14 cellular contexts compared by ENCODE assay signal in genomic region chr13:87777395-87777794, GRCh38.
A peak's percentile ranks its signal among the peaks of the same experiment; 100 is the strongest.
DNase-seq lines count a peak whose midpoint lies in the region; ATAC-seq and TF ChIP-seq lines count a peak whose summit lies in the region.
"Had no signal": no experiment of that assay in that cellular context is flagged by ENCODE, and none has a peak within 500 bp of the region (broad histone marks: within the 10 kb centered on the region; RNA-seq: fewer than 3 reads in every experiment).

No MANE protein-coding gene starts in this region.

- TF ChIP-seq CTCF in HCT116 (IDR thresholded peaks at IDR 0.05 in 2 of 3, conservative IDR thresholded peaks at IDR 0.05 in 1 of 3; ENCODE audit: borderline replicate concordance in 1 of 3, insufficient read depth in 1 of 3, low read depth in 2 of 3, low read length in 2 of 3) (peak in 1 of 3 experiments; percentile 17; a peak in 1 of 6 replicates), GM10248 (IDR thresholded peaks at IDR 0.05; ENCODE audit: control extremely low read depth, extremely low read depth, low read depth, missing control alignments) (no peak)

- no peaks in the 10 kb centered on the region for H3K9me2 ChIP-seq in HCT116 (ENCODE audit: insufficient read depth)

- no peak for TF ChIP-seq RAD21 in HCT116 (IDR thresholded peaks at IDR 0.05; ENCODE audit: low read depth)

- H4K20me1 ChIP-seq in HCT116 (ENCODE audit: insufficient read depth) = no peaks in the 10 kb centered on the region

- H3K27ac ChIP-seq in HCT116 (ENCODE audit: low read depth, low read length) = no peak overlapping the region
- H3K27ac ChIP-seq: epithelial cell of prostate, heart right ventricle had no signal

- RAD21 ChIA-PET in HCT116 (lab: Charles Lee; ENCODE audit: low non-redundant PET in 1 of 2, low total read pairs in 2 of 2, uncharacterized antibody in 2 of 2, unreplicated experiment in 2 of 2) = no interaction called here

- no peaks in the 10 kb centered on the region for H3K27me3 ChIP-seq in HCT116 (ENCODE audit: insufficient read depth, low read length)

- no peaks in the 10 kb centered on the region for H3K36me3 ChIP-seq in HCT116 (ENCODE audit: control insufficient read depth in 1 of 2, insufficient read depth in 2 of 2, low read length in 2 of 2)
- H3K36me3 ChIP-seq: heart right ventricle had no signal

- H3K4me1 ChIP-seq in HCT116 (ENCODE audit: control insufficient read depth in 1 of 2, insufficient read depth in 2 of 2, low read length in 2 of 2) = no peaks in the 10 kb centered on the region
- H3K4me1 ChIP-seq: heart right ventricle had no signal

- no peak overlapping the region for H3K4me2 ChIP-seq in HCT116 (ENCODE audit: low read length)

- peak; percentile 27 for DNase-seq in ACHN
- DNase-seq in HCT116 (ENCODE audit: low read depth, low spot score) = no peak
- DNase-seq in RPMI8226 = peak; percentile 68
- DNase-seq in fibroblast of gingiva (ENCODE audit: low read depth) = peak; percentile 15
- no peak for DNase-seq in UCSD-AML1 (lab: John Stamatoyannopoulos, UW; ENCODE audit: unreplicated experiment)
- no peak for DNase-seq in GM10248 (ENCODE audit: extremely low spot score)
- no peak for DNase-seq in NCI-H2196 (lab: John Stamatoyannopoulos, UW; ENCODE audit: unreplicated experiment)
- DNase-seq: activated CD4-positive, alpha-beta T cell treated with anti-CD3 and anti-CD28 coated beads for 4 hours; cerebellar nuclear complex; DMS153; heart right ventricle; substantia nigra had no signal

- TF ChIP-seq POLR2A in HCT116 (IDR thresholded peaks at IDR 0.05; ENCODE audit: borderline replicate concordance, extremely low read depth, insufficient read depth, insufficient read length) = no peak

- no peak overlapping the region for H3K9ac ChIP-seq in HCT116 (ENCODE audit: low read length)

- ATAC-seq in HCT116 (no peak), GM21528 (IDR thresholded peaks at IDR 0.05; ENCODE audit: low FRiP score, unreplicated experiment) (no peak)
- ATAC-seq: heart right ventricle had no signal

- H3K9me3 ChIP-seq in HCT116 (ENCODE audit: control insufficient read depth in 1 of 2, insufficient read depth in 1 of 2, low read depth in 1 of 2, low read length in 2 of 2) = no peaks in the 10 kb centered on the region
- H3K9me3 ChIP-seq: heart right ventricle had no signal

- in situ Hi-C loops in ACHN (cut with HindIII; ENCODE audit: low pct_ligation_motif_present, low pct_unique_long_range_greater_than_20kb, low sequenced_read_pairs) = no loop called here

- POLR2A ChIA-PET in HCT116 (lab: Charles Lee) (no interaction called here), GM10248 (lab: Yijun Ruan, JAX) (no interaction called here)

- H3K4me3 ChIP-seq in HCT116 (replicated peaks in 1 of 2; ENCODE audit: low read depth in 1 of 2, low read length in 2 of 2) = no peak overlapping the region
- H3K4me3 ChIP-seq: heart right ventricle had no signal

- H3K79me2 ChIP-seq in HCT116 (ENCODE audit: insufficient read depth, low read length) = no peaks in the 10 kb centered on the region

- intact Hi-C loops in HCT116 (cut with micrococcal nuclease) = no loop called here

- CTCF ChIA-PET in HCT116 (lab: Charles Lee) = no interaction called here
- CTCF ChIA-PET in GM10248 (lab: Yijun Ruan, JAX) = no interaction called here

- no TSS peak for BruUV-seq in HCT116 (replicated peaks; lab: Mats Ljungman, UMichigan)

- no peak overlapping the region for H2AFZ ChIP-seq in HCT116 (ENCODE audit: low read depth, low read length, poor library complexity, severe bottlenecking)

TF ChIP-seq in HCT116, 20 proteins besides CTCF, POLR2A, EP300 and RAD21:
- TF ChIP-seq CEBPB (IDR thresholded peaks at IDR 0.05; ENCODE audit: low read depth) (no peak), ZBTB33 (IDR thresholded peaks at IDR 0.05; ENCODE audit: extremely low read depth, insufficient replicate concordance, low read length) (no peak), TCF7L2 (IDR thresholded peaks at IDR 0.05; ENCODE audit: borderline replicate concordance, extremely low read depth, insufficient read depth, insufficient read length) (peak; percentile 81), SIN3A (IDR thresholded peaks at IDR 0.05; ENCODE audit: low read depth) (no peak)

Comparison
In these comparisons a context has a peak if more than half of its experiments do, and no peak if none do; other contexts are left out.
1. DNase-seq: peak in ACHN (single experiment), RPMI8226 (single experiment) and fibroblast of gingiva (single experiment); none in HCT116 (single experiment), UCSD-AML1 (single experiment), GM10248 (single experiment) and NCI-H2196 (single experiment).